In genomic region chr4:53450773-53451172, GRCh38 we compare ENCODE assay signal across 18 cellular contexts.
DNase-seq lines count a peak whose midpoint lies in the region; ATAC-seq and TF ChIP-seq lines count a peak whose summit lies in the region.
"Had no signal": no experiment of that assay in that cellular context is flagged by ENCODE, and none has a peak within 500 bp of the region (broad histone marks: within the 10 kb centered on the region; RNA-seq: fewer than 3 reads in every experiment).

No MANE protein-coding gene starts in this region.

- no peaks in the 10 kb centered on the region for H4K20me1 ChIP-seq in H9 (ENCODE audit: control insufficient read depth, insufficient read depth, insufficient read length)

- TF ChIP-seq CTCF in H9 (conservative IDR thresholded peaks at IDR 0.05) (no peak), brain microvascular endothelial cell (IDR thresholded peaks at IDR 0.05; ENCODE audit: low read depth, low read length, missing control alignments) (no peak)

- no peak overlapping the region for H3K4me3 Mint-ChIP-seq in H9
- H3K4me3 Mint-ChIP-seq in naive thymus-derived CD4-positive, alpha-beta T cell: no peak overlapping the region
- H3K4me3 Mint-ChIP-seq: activated T-cell treated with anti-CD3 and anti-CD28 coated beads, Interleukin-2, amount 50 U/mL, for 4 hours; stimulated activated naive CD8-positive, alpha-beta T cell treated with anti-CD3 and anti-CD28 coated beads, Interleukin-15, amount 100 ng/mL, for 72 hours had no signal

- intact Hi-C loops in naive thymus-derived CD4-positive, alpha-beta T cell (cut with micrococcal nuclease): no loop called here

- WGBS in H9 (ENCODE audit: extremely low coverage, insufficient read length, low lambda C conversion rate): no CpG with 5 or more reads among the region's 3 CpGs
- WGBS in mesendoderm (ENCODE audit: extremely low coverage, insufficient coverage, low lambda C conversion rate): no CpG with 5 or more reads among the region's 3 CpGs
- no CpG with 5 or more reads among the region's 3 CpGs for WGBS in neuronal stem cell (ENCODE audit: extremely low coverage in 2 of 2, insufficient read length in 2 of 2, insufficient replicate concordance in 1 of 2), 2 donors

- H3T11ph ChIP-seq in H9 (ENCODE audit: low read length): no peak overlapping the region

- no peak overlapping the region for H3K56ac ChIP-seq in H9 (ENCODE audit: insufficient read length, low read depth, low read length)
- H3K56ac ChIP-seq in mesendoderm (ENCODE audit: low read length): no peak overlapping the region

- H4K8ac ChIP-seq in H9 (replicated peaks; ENCODE audit: insufficient read length, low read depth, low read length) (no peak overlapping the region), mesendoderm (ENCODE audit: low read depth, low read length) (no peak overlapping the region), neuronal stem cell (ENCODE audit: low read depth, low read length) (no peak overlapping the region)

- no peak overlapping the region for H2BK20ac ChIP-seq in H9 (ENCODE audit: low read depth, low read length, poor library complexity, severe bottlenecking)

- H3K4me1 Mint-ChIP-seq in H9: peaks cover 5 to 10% of the 10 kb centered on the region in 2 experiments; a peak in 3 of 4 replicates
- H3K4me1 Mint-ChIP-seq in naive thymus-derived CD4-positive, alpha-beta T cell: peaks cover 2 to 24% (median 13%) of the 10 kb centered on the region in 7 donors

- H3K9me3 Mint-ChIP-seq in H9: no peaks in the 10 kb centered on the region
- H3K9me3 Mint-ChIP-seq in naive thymus-derived CD4-positive, alpha-beta T cell: no peaks in the 10 kb centered on the region
- H3K9me3 Mint-ChIP-seq: activated T-cell treated with anti-CD3 and anti-CD28 coated beads, Interleukin-2, amount 50 U/mL, for 4 hours; stimulated activated naive CD8-positive, alpha-beta T cell treated with anti-CD3 and anti-CD28 coated beads, Interleukin-15, amount 100 ng/mL, for 72 hours had no signal

- H3K36me3 ChIP-seq in brain microvascular endothelial cell (replicated peaks) (peaks cover 9% of the 10 kb centered on the region), mesendoderm (ENCODE audit: control insufficient read depth, insufficient read depth, low read length) (peaks cover 2% of the 10 kb centered on the region), neuronal stem cell (replicated peaks in 1 of 2; ENCODE audit: control insufficient read depth in 2 of 2, insufficient read depth in 2 of 2, low read length in 2 of 2) (peaks cover 9 to 67% of the 10 kb centered on the region in 2 donors)
- peaks cover 3 to 34% (median 8%) of the 10 kb centered on the region in 3 experiments for H3K36me3 ChIP-seq in naive thymus-derived CD4-positive, alpha-beta T cell (ENCODE audit: control insufficient read depth in 2 of 3, insufficient read depth in 3 of 3, low read length in 3 of 3)

- H3K27me3 ChIP-seq in H9 (ENCODE audit: insufficient read depth, low read length): no peaks in the 10 kb centered on the region
- H3K27me3 ChIP-seq in brain microvascular endothelial cell (replicated peaks): no peaks in the 10 kb centered on the region
- no peaks in the 10 kb centered on the region for H3K27me3 ChIP-seq in mesendoderm (ENCODE audit: insufficient read depth, low read length, poor library complexity)
- no peaks in the 10 kb centered on the region for H3K27me3 ChIP-seq in naive thymus-derived CD4-positive, alpha-beta T cell (ENCODE audit: control insufficient read depth in 2 of 2, insufficient read depth in 2 of 2, low read length in 2 of 2)
- H3K27me3 ChIP-seq in neuronal stem cell (ENCODE audit: control insufficient read depth in 3 of 3, insufficient read depth in 3 of 3, low read depth in 1 of 3, low read length in 3 of 3): no peaks in the 10 kb centered on the region

- H2BK5ac ChIP-seq in H9 (ENCODE audit: insufficient read length, low read length) (no peak overlapping the region), mesendoderm (ENCODE audit: low read length) (no peak overlapping the region), neuronal stem cell (ENCODE audit: low read length) (no peak overlapping the region)

- POLR2A ChIA-PET in naive thymus-derived CD4-positive, alpha-beta T cell (lab: Charles Lee): interaction anchor here (0.6 kb wide), 1 partner anchor 23 kb away, joined by 3 read pairs; no protein-coding TSS in a partner anchor

- no peaks in the 10 kb centered on the region for H3K79me2 ChIP-seq in H9 (ENCODE audit: insufficient read depth, low read length)
- H3K79me2 ChIP-seq in mesendoderm (ENCODE audit: control insufficient read depth, insufficient read depth, low read length): no peaks in the 10 kb centered on the region

- H3K9me3 ChIP-seq in H9 (ENCODE audit: control insufficient read depth, low read depth, low read length) (no peaks in the 10 kb centered on the region), neuronal stem cell (replicated peaks in 1 of 2; ENCODE audit: control insufficient read depth in 2 of 2, insufficient read depth in 1 of 2, low read depth in 1 of 2, low read length in 2 of 2) (no peaks in the 10 kb centered on the region)
- H3K9me3 ChIP-seq in naive thymus-derived CD4-positive, alpha-beta T cell (ENCODE audit: control insufficient read depth in 2 of 3, low read length in 3 of 3): no peaks in the 10 kb centered on the region

- H3K4me3 ChIP-seq in brain microvascular endothelial cell (ENCODE audit: low read depth, low read length): no peak overlapping the region
- no peak overlapping the region for H3K4me3 ChIP-seq in mesendoderm (ENCODE audit: low read length)
- H3K4me3 ChIP-seq in naive thymus-derived CD4-positive, alpha-beta T cell (ENCODE audit: low read length): no peak overlapping the region
- no peak overlapping the region for H3K4me3 ChIP-seq in neuronal stem cell (ENCODE audit: low read length in 2 of 2)
- H3K4me3 ChIP-seq: coronary artery had no signal

- CTCF ChIA-PET in naive thymus-derived CD4-positive, alpha-beta T cell (lab: Charles Lee): no interaction called here

- H3K9ac ChIP-seq in H9 (ENCODE audit: extremely low read depth, insufficient read length, low read length) (no peak overlapping the region), mesendoderm (ENCODE audit: low read length) (no peak overlapping the region), neuronal stem cell (ENCODE audit: low read depth, low read length, poor library complexity) (no peak overlapping the region)

- H3K36me3 Mint-ChIP-seq in H9 (ENCODE audit: insufficient read depth in 1 of 3, low read depth in 3 of 3): peaks cover 12 to 56% (median 47%) of the 10 kb centered on the region in 3 experiments; a peak in 6 of 7 replicates
- H3K36me3 Mint-ChIP-seq in naive thymus-derived CD4-positive, alpha-beta T cell: peaks cover 12 to 63% (median 27%) of the 10 kb centered on the region in 5 donors

- no peaks in the 10 kb centered on the region for H3K27me3 Mint-ChIP-seq in H9 (ENCODE audit: low read depth)
- H3K27me3 Mint-ChIP-seq in naive thymus-derived CD4-positive, alpha-beta T cell: no peaks in the 10 kb centered on the region
- H3K27me3 Mint-ChIP-seq: stimulated activated naive CD8-positive, alpha-beta T cell treated with anti-CD3 and anti-CD28 coated beads, Interleukin-15, amount 100 ng/mL, for 72 hours had no signal

- H3K14ac ChIP-seq in H9 (ENCODE audit: insufficient read depth, low read length) (no peak overlapping the region), neuronal stem cell (ENCODE audit: low read length) (no peak overlapping the region)

- H3K23ac ChIP-seq in H9 (ENCODE audit: insufficient read length, low read depth, low read length) (no peak overlapping the region), mesendoderm (ENCODE audit: low read length) (no peak overlapping the region), neuronal stem cell (ENCODE audit: low read depth, low read length, poor library complexity) (no peak overlapping the region)

- H2BK15ac ChIP-seq in H9 (ENCODE audit: low read depth, low read length) (no peak overlapping the region), mesendoderm (replicated peaks; ENCODE audit: low read depth) (no peak overlapping the region), neuronal stem cell (ENCODE audit: low read length) (no peak overlapping the region)

- H3K27ac ChIP-seq in H9 (ENCODE audit: insufficient read length, low read depth, low read length) (no peak overlapping the region), brain microvascular endothelial cell (no peak overlapping the region), mesendoderm (ENCODE audit: low read depth, low read length) (no peak overlapping the region), neuronal stem cell (replicated peaks; ENCODE audit: low read length) (no peak overlapping the region)
- H3K27ac ChIP-seq in naive thymus-derived CD4-positive, alpha-beta T cell (ENCODE audit: low read depth, low read length): no peak overlapping the region
- H3K27ac ChIP-seq: coronary artery had no signal

- H2AFZ ChIP-seq in H9 (ENCODE audit: low read length) (no peak overlapping the region), neuronal stem cell (ENCODE audit: low read length) (no peak overlapping the region)

- peak overlapping the region; percentile 5 to 12 (median 7); a peak in 2 of 7 replicates for H3K27ac Mint-ChIP-seq in H9
- peak overlapping the region in 2 of 9 donors; percentile 31 to 65 for H3K27ac Mint-ChIP-seq in naive thymus-derived CD4-positive, alpha-beta T cell

- H3K18ac ChIP-seq in H9 (ENCODE audit: insufficient read length, low read depth, low read length) (no peak overlapping the region), mesendoderm (ENCODE audit: low read length) (no peak overlapping the region), neuronal stem cell (ENCODE audit: low read length) (no peak overlapping the region)

- no peak overlapping the region for H2BK12ac ChIP-seq in H9 (ENCODE audit: insufficient read length, low read depth, low read length)
- no peak overlapping the region for H2BK12ac ChIP-seq in neuronal stem cell (ENCODE audit: low read length)

- no peak overlapping the region for H3K4me2 ChIP-seq in H9 (ENCODE audit: insufficient read depth, insufficient read length, low read length)
- no peak overlapping the region for H3K4me2 ChIP-seq in mesendoderm (ENCODE audit: low read length)
- no peak overlapping the region for H3K4me2 ChIP-seq in neuronal stem cell (ENCODE audit: insufficient read depth, low read length, poor library complexity, severe bottlenecking)

- DNase-seq in Caki2 (ENCODE audit: low read depth) (peak; percentile 53), H9 (peak; percentile 42), brain microvascular endothelial cell (peak; percentile 11), mesendoderm (peak; percentile 43), neuronal stem cell (ENCODE audit: low spot score) (no peak), NCI-H345 treated with DMSO at 0.1 percent for 48 hours (lab: John Stamatoyannopoulos, UW; ENCODE audit: unreplicated experiment) (no peak)
- DNase-seq in naive thymus-derived CD4-positive, alpha-beta T cell: no peak
- DNase-seq: activated T-cell treated with anti-CD3 and anti-CD28 coated beads, Interleukin-2, amount 50 U/mL, for 4 hours; AML-193; Calu3; erythroblast; Karpas-422; left colon; NCI-H446; SHP77 treated with DMSO at 0.1 percent for 48 hours; stimulated activated naive CD8-positive, alpha-beta T cell treated with anti-CD3 and anti-CD28 coated beads, Interleukin-15, amount 100 ng/mL, for 72 hours had no signal

- H3K4me1 ChIP-seq in H9 (ENCODE audit: insufficient read depth, low read length) (no peaks in the 10 kb centered on the region), mesendoderm (ENCODE audit: control insufficient read depth, low read depth, low read length) (no peaks in the 10 kb centered on the region), neuronal stem cell (ENCODE audit: control insufficient read depth in 2 of 2, insufficient read depth in 1 of 2, low read depth in 1 of 2, low read length in 2 of 2) (no peaks in the 10 kb centered on the region)
- H3K4me1 ChIP-seq in naive thymus-derived CD4-positive, alpha-beta T cell (ENCODE audit: control insufficient read depth in 2 of 2, insufficient read depth in 2 of 2, low read length in 2 of 2): no peaks in the 10 kb centered on the region

- no peak overlapping the region for H4K5ac ChIP-seq in H9 (ENCODE audit: insufficient read length, low read depth, low read length)
- no peak overlapping the region for H4K5ac ChIP-seq in mesendoderm (ENCODE audit: low read length)

- in situ Hi-C loops in Caki2 (cut with HindIII; ENCODE audit: low pct_unique_long_range_greater_than_20kb, low sequenced_read_pairs) (no loop called here), brain microvascular endothelial cell (cut with HindIII; ENCODE audit: low pct_ligation_motif_present, low sequenced_read_pairs) (no loop called here)

- no peak overlapping the region for H2BK120ac ChIP-seq in H9 (ENCODE audit: low read depth, low read length, poor library complexity, severe bottlenecking)
- no peak overlapping the region for H2BK120ac ChIP-seq in mesendoderm (ENCODE audit: low read depth, low read length)
- H2BK120ac ChIP-seq in neuronal stem cell (ENCODE audit: low read depth, low read length): no peak overlapping the region

- no peak overlapping the region for H3K4ac ChIP-seq in H9 (ENCODE audit: low read depth, low read length)
- no peak overlapping the region for H3K4ac ChIP-seq in mesendoderm (ENCODE audit: low read depth, low read length)
- H3K4ac ChIP-seq in neuronal stem cell (ENCODE audit: low read length): no peak overlapping the region

- H3K79me1 ChIP-seq in H9 (ENCODE audit: insufficient read depth, low read depth, low read length, poor library complexity, severe bottlenecking): no peaks in the 10 kb centered on the region
- no peaks in the 10 kb centered on the region for H3K79me1 ChIP-seq in mesendoderm (ENCODE audit: low read length)
- no peaks in the 10 kb centered on the region for H3K79me1 ChIP-seq in neuronal stem cell (ENCODE audit: low read depth, low read length)

- no peak for ATAC-seq in naive thymus-derived CD4-positive, alpha-beta T cell
- no peak for ATAC-seq in esophagus mucosa
- ATAC-seq: activated T-cell treated with anti-CD3 and anti-CD28 coated beads, Interleukin-2, amount 50 U/mL, for 4 hours; left colon; stimulated activated naive CD8-positive, alpha-beta T cell treated with anti-CD3 and anti-CD28 coated beads, Interleukin-15, amount 100 ng/mL, for 72 hours had no signal

- no peak overlapping the region for H4K91ac ChIP-seq in H9 (ENCODE audit: insufficient read length, low read depth, low read length)
- no peak overlapping the region for H4K91ac ChIP-seq in neuronal stem cell (ENCODE audit: low read depth, low read length, poor library complexity)

- H3K23me2 ChIP-seq in H9 (ENCODE audit: insufficient read length, low read depth, low read length, poor library complexity, severe bottlenecking): no peaks in the 10 kb centered on the region

- no peak overlapping the region for H2AK5ac ChIP-seq in H9 (ENCODE audit: insufficient read length, low read length)
- H2AK5ac ChIP-seq in mesendoderm (ENCODE audit: low read length): no peak overlapping the region
- no peak overlapping the region for H2AK5ac ChIP-seq in neuronal stem cell (ENCODE audit: low read depth, low read length)

Comparison
In these comparisons a context has a peak if more than half of its experiments do, and no peak if none do; other contexts are left out.
1. DNase-seq: peak in Caki2 (single experiment), H9 (single experiment), brain microvascular endothelial cell (single experiment) and mesendoderm (single experiment); none in naive thymus-derived CD4-positive, alpha-beta T cell (0 of 9), neuronal stem cell (single experiment) and NCI-H345 treated with DMSO at 0.1 percent for 48 hours (single experiment).